23 cellular contexts compared by ENCODE assay signal in genomic region chrX:10983526-10983925, GRCh38.
"Had no signal": no experiment of that assay in that cellular context is flagged by ENCODE, and none has a peak within 500 bp of the region (broad histone marks: within the 10 kb centered on the region; RNA-seq: fewer than 3 reads in every experiment).

No MANE protein-coding gene starts in this region.

- ATAC-seq: gastrocnemius medialis; heart right ventricle; left colon; left ventricle myocardium superior; lower lobe of right lung; mucosa of descending colon; natural killer cell treated with Interleukin-12 subunit alpha and Interleukin-12 subunit beta and Interleukin-15 and Interleukin-18, amount 100 ng/mL, for 72 hours; pancreas; stimulated activated naive B cell treated with anti-CD40 and anti-IgM and Interleukin-4, amounts not matched to agents 10 μg/mL and 1 μg/mL and 100 μg/mL, for 72 hours; upper lobe of right lung had no signal

- H3K27me3 ChIP-seq: gastrocnemius medialis, heart right ventricle, neutrophil, pancreas, right atrium auricular region, spleen, suprapubic skin, transverse colon, upper lobe of right lung, uterus had no signal

- H3K4me1 ChIP-seq: gastrocnemius medialis, heart right ventricle, lower lobe of right lung, pancreas, right atrium auricular region, spleen, suprapubic skin, transverse colon, upper lobe of right lung, uterus had no signal

- H3K9me3 ChIP-seq: gastrocnemius medialis, heart right ventricle, lower lobe of right lung, mucosa of descending colon, neutrophil, pancreas, right atrium auricular region, spleen, suprapubic skin, transverse colon, upper lobe of right lung, uterus had no signal

- H3K27ac ChIP-seq: dorsolateral prefrontal cortex, gastrocnemius medialis, heart right ventricle, lower lobe of right lung, neutrophil, pancreas, right atrium auricular region, skin epidermis, spleen, suprapubic skin, transverse colon, upper lobe of right lung, uterus had no signal

- H3K4me3 ChIP-seq: dorsolateral prefrontal cortex, gastrocnemius medialis, heart right ventricle, lower lobe of right lung, mucosa of descending colon, pancreas, right atrium auricular region, skin epidermis, spleen, suprapubic skin, transverse colon, upper lobe of right lung, uterus had no signal

- DNase-seq: effector CD4-positive, alpha-beta T cell; gastrocnemius medialis; heart right ventricle; islet precursor cell; kidney glomerular epithelial cell; left colon; left ventricle myocardium superior; lower lobe of right lung; mucosa of descending colon; naive B cell; pancreas; spleen; stimulated activated CD4-positive, alpha-beta T cell treated with anti-CD3 and anti-CD28 coated beads, Interleukin-4, amount 100 ng/mL, for 4 hours; stimulated activated naive B cell treated with anti-CD40 and anti-IgM and Interleukin-4, amounts not matched to agents 10 μg/mL and 1 μg/mL and 100 μg/mL, for 72 hours; transverse colon; upper lobe of right lung; uterus had no signal

- H3K36me3 ChIP-seq: gastrocnemius medialis, heart right ventricle, lower lobe of right lung, neutrophil, pancreas, right atrium auricular region, spleen, suprapubic skin, transverse colon, upper lobe of right lung, uterus had no signal
